In the genomic region with DNA sequence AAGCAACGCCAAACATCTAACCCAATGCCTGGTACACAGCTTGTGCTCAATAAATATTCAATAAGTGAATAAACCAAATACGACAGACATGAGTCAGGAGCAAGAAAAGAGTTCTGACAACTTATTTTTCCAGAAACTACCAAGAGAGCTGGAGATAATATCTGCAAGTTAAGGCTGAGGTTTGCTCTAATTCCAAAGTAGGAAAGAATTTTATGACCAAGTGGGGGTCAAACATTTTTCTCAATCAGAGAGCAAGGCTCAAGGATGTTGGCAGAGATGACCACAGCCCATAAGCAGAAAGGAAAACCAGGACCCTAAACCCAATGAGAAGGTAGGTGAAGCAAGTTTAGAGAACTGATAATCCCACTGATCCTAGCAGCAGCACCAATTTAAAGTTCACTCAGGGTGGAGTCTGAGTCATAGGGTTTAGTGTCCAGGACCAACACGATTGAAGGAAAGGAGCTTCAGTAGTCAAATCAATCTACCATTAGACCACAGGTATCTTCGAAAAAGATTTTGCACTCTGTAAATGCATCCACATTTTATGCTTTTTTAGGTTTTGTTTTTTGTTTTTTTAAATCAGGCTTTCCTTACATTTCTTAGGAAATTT, we compare ENCODE assay signal across 1 cellular context.
TF ChIP-seq lines count a peak whose summit lies in the region.

No MANE protein-coding gene starts in this region.

TF ChIP-seq in A549, 52 proteins besides CTCF, POLR2A, EP300 and RAD21 (continued from another document):
- no peak for TF ChIP-seq REST (IDR thresholded peaks at IDR 0.05)
